ENCODE assay signal across 21 cellular contexts in the genomic region with DNA sequence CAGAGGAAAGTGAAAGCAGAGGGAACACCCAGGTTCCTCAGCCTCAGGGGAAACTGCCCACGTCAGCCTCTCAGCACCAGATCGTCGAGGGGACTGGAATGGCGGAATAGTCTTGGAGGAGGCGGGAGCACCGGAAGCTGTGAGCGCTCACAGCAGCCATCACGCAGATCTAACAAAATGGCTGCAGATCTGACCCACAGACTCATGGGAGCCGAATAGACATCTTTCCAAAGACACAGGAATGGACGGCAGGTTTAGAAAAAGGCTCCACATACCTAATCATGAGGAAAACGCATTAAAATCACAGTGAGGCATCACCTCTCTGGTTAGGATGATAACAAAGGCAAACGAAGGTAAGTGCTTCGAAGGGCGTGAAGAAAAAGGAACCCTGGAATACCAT. TPM values are rescaled to one million over a fixed set of nuclear protein-coding genes. Genes with fewer than 3 reads are reported as not detected.
DNase-seq lines count a peak whose midpoint lies in the region; ATAC-seq, FAIRE-seq and TF ChIP-seq lines count a peak whose summit lies in the region.
"Had no signal": no experiment of that assay in that cellular context is flagged by ENCODE, and none has a peak within 500 bp of the region (broad histone marks: within the 10 kb centered on the region; RNA-seq: fewer than 3 reads in every experiment).

No MANE protein-coding gene starts in this region.

- H3K9ac ChIP-seq in GM12878 (ENCODE audit: control insufficient read depth, insufficient read depth, low read length) (no peak overlapping the region), neural progenitor cell (no peak overlapping the region)

- H3K4me1 Mint-ChIP-seq in endothelial cell (ENCODE audit: unreplicated experiment) (no peaks in the 10 kb centered on the region), neural progenitor cell (no peaks in the 10 kb centered on the region)

- no peaks in the 10 kb centered on the region for H3K9me3 ChIP-seq in GM12878 (replicated peaks; ENCODE audit: control insufficient read depth, insufficient read depth, low read length)
- peaks cover 12% of the 10 kb centered on the region for H3K9me3 ChIP-seq in neural progenitor cell (ENCODE audit: low read depth)
- H3K9me3 ChIP-seq: body of pancreas, mucosa of descending colon, sigmoid colon had no signal

- H3K36me3 ChIP-seq in ACC112 (ENCODE audit: insufficient read depth, low read length) (no peaks in the 10 kb centered on the region), GM12878 (ENCODE audit: control insufficient read depth in 2 of 2, insufficient read depth in 2 of 2, low read length in 1 of 2) (no peaks in the 10 kb centered on the region), neural progenitor cell (no peaks in the 10 kb centered on the region)
- H3K36me3 ChIP-seq: sigmoid colon had no signal

- H3K4me3 Mint-ChIP-seq in endothelial cell (ENCODE audit: unreplicated experiment) (no peak overlapping the region), neural progenitor cell (no peak overlapping the region)
- H3K4me3 Mint-ChIP-seq: activated CD4-positive, alpha-beta memory T cell treated with anti-CD3 and anti-CD28 coated beads for 36 hours; activated naive CD8-positive, alpha-beta T cell had no signal

- no peaks in the 10 kb centered on the region for H3K79me2 ChIP-seq in ACC112 (ENCODE audit: control insufficient read depth, insufficient read depth, low read length, unreplicated experiment)
- no peaks in the 10 kb centered on the region for H3K79me2 ChIP-seq in GM12878 (ENCODE audit: control insufficient read depth, insufficient read depth, low read length)
- no peaks in the 10 kb centered on the region for H3K79me2 ChIP-seq in neural progenitor cell (ENCODE audit: low read depth)

- H3K27me3 ChIP-seq in ACC112 (ENCODE audit: insufficient read depth, low read length), result no peaks in the 10 kb centered on the region
- no peaks in the 10 kb centered on the region; a peak in 2 of 4 replicates for H3K27me3 ChIP-seq in GM12878 (replicated peaks in 1 of 2; ENCODE audit: control insufficient read depth in 2 of 2, insufficient read depth in 2 of 2, low read length in 1 of 2)
- no peaks in the 10 kb centered on the region for H3K27me3 ChIP-seq in neural progenitor cell
- H3K27me3 ChIP-seq: body of pancreas, foreskin keratinocyte, sigmoid colon had no signal

- H4K20me1 ChIP-seq in GM12878 (ENCODE audit: control insufficient read depth, insufficient read depth) (no peaks in the 10 kb centered on the region), neural progenitor cell (ENCODE audit: low read depth) (no peaks in the 10 kb centered on the region)

- WGBS in GM12878 (ENCODE audit: insufficient coverage, insufficient replicate concordance, low lambda C conversion rate, missing lambda C conversion rate), result 54% methylated on average over 14 of the region's 14 CpGs

- peak; percentile 26 for DNase-seq in DMS153 (lab: John Stamatoyannopoulos, UW)
- DNase-seq in NCI-H2227 (lab: John Stamatoyannopoulos, UW; ENCODE audit: unreplicated experiment), result peak; percentile 67
- DNase-seq in GM12878 (ENCODE audit: low read depth, low spot score), result no peak
- DNase-seq in endothelial cell (ENCODE audit: low spot score), result no peak
- no peak for DNase-seq in central memory CD4-positive, alpha-beta T cell
- DNase-seq in neural progenitor cell (ENCODE audit: low spot score), result no peak
- no peak for DNase-seq in Right ventricle myocardium superior
- DNase-seq: activated CD4-positive, alpha-beta memory T cell treated with anti-CD3 and anti-CD28 coated beads for 36 hours; activated T-cell treated with anti-CD3 and anti-CD28 coated beads, Interleukin-2, amount 50 U/mL, for 48 hours; body of pancreas; foreskin keratinocyte; H7; mucosa of descending colon; NCI-H1694 treated with DMSO at 0.1 percent for 48 hours; NCI-H524; sigmoid colon; stimulated activated CD4-positive, alpha-beta T cell treated with anti-CD3 and anti-CD28 coated beads, Interleukin-1b, Interleukin-23, amount 100 ng/mL, for 48 hours had no signal

- no peak for TF ChIP-seq RAD21 in GM12878 (IDR thresholded peaks at IDR 0.05; ENCODE audit: insufficient read depth, low read depth, low read length)

- SMC1A ChIA-PET in GM12878 (lab: Charles Lee; ENCODE audit: uncharacterized antibody, unreplicated experiment), result no interaction called here

- FAIRE-seq in GM12878 (lab: Jason Lieb, UNC), result no peak

- TF ChIP-seq POLR2A in GM12878 (IDR thresholded peaks at IDR 0.05; ENCODE audit: low read depth, low read length), result no peak

- POLR2A ChIA-PET in GM12878 (lab: Charles Lee), result no interaction called here

- no peaks in the 10 kb centered on the region for H3K36me3 Mint-ChIP-seq in endothelial cell (ENCODE audit: low read depth, unreplicated experiment)
- H3K36me3 Mint-ChIP-seq in neural progenitor cell, result no peaks in the 10 kb centered on the region
- H3K36me3 Mint-ChIP-seq: activated CD4-positive, alpha-beta memory T cell treated with anti-CD3 and anti-CD28 coated beads for 36 hours; activated naive CD8-positive, alpha-beta T cell had no signal

- RAD21 ChIA-PET in GM12878 (lab: Charles Lee; ENCODE audit: unreplicated experiment), result no interaction called here

- H3K27ac Mint-ChIP-seq in endothelial cell (ENCODE audit: unreplicated experiment) (no peak overlapping the region), neural progenitor cell (no peak overlapping the region)
- H3K27ac Mint-ChIP-seq: activated CD4-positive, alpha-beta memory T cell treated with anti-CD3 and anti-CD28 coated beads for 36 hours; activated naive CD8-positive, alpha-beta T cell had no signal

- no peak overlapping the region; the same call in 1 of the 2 replicates for H3K4me3 ChIP-seq in ACC112 (ENCODE audit: low read depth, low read length)
- H3K4me3 ChIP-seq in GM12878, result no peak overlapping the region
- H3K4me3 ChIP-seq in neural progenitor cell, result no peak overlapping the region
- H3K4me3 ChIP-seq: body of pancreas, mucosa of descending colon, sigmoid colon had no signal

- H2AFZ ChIP-seq in ACC112 (ENCODE audit: low read length, unreplicated experiment) (peak overlapping the region; percentile 60), GM12878 (ENCODE audit: control insufficient read depth, low read depth, low read length) (peak overlapping the region; percentile 21; the same call in 1 of the 2 replicates), neural progenitor cell (replicated peaks) (no peak overlapping the region)

- H3K27ac ChIP-seq in ACC112 (ENCODE audit: low read depth, low read length) (no peak overlapping the region), GM12878 (ENCODE audit: control insufficient read depth, insufficient read depth) (no peak overlapping the region), neural progenitor cell (no peak overlapping the region)
- H3K27ac ChIP-seq: body of pancreas, foreskin keratinocyte, HL-60, sigmoid colon had no signal

- CTCF ChIA-PET in GM12878 (lab: Yijun Ruan, JAX), result interaction anchor here (1.2 kb wide), 1 partner anchor 111 kb away, joined by 3 read pairs; no protein-coding TSS in a partner anchor

- no peaks in the 10 kb centered on the region for H3F3A ChIP-seq in neural progenitor cell (ENCODE audit: low read depth)

- TF ChIP-seq CTCF in GM12878 (IDR thresholded peaks at IDR 0.05 in 2 of 3, conservative IDR thresholded peaks at IDR 0.05 in 1 of 3; ENCODE audit: control insufficient read depth in 2 of 3, extremely low read depth in 1 of 3, insufficient read depth in 1 of 3, low read depth in 3 of 3, low read length in 3 of 3) (no peak), endothelial cell (IDR thresholded peaks at IDR 0.05; ENCODE audit: unreplicated experiment) (no peak), neural progenitor cell (IDR thresholded peaks at IDR 0.05) (no peak)

- in situ Hi-C loops in GM12878 (cut with MboI), result no loop called here

- peaks cover 21% of the 10 kb centered on the region for H3K9me3 Mint-ChIP-seq in endothelial cell (ENCODE audit: unreplicated experiment)
- peaks cover 4% of the 10 kb centered on the region for H3K9me3 Mint-ChIP-seq in neural progenitor cell
- H3K9me3 Mint-ChIP-seq: activated CD4-positive, alpha-beta memory T cell treated with anti-CD3 and anti-CD28 coated beads for 36 hours had no signal

- no TSS peak for BruUV-seq in GM12878 (replicated peaks; lab: Mats Ljungman, UMichigan)

- intact Hi-C loops in GM12878 (cut with micrococcal nuclease; ENCODE audit: unreplicated experiment), result no loop called here
- intact Hi-C loops in Right ventricle myocardium superior (cut with DNase I), result no loop called here

- H3K4me1 ChIP-seq in ACC112 (ENCODE audit: control insufficient read depth, insufficient read depth, low read length, unreplicated experiment) (no peaks in the 10 kb centered on the region), GM12878 (ENCODE audit: control insufficient read depth, insufficient read depth, low read length) (no peaks in the 10 kb centered on the region), neural progenitor cell (no peaks in the 10 kb centered on the region)
- H3K4me1 ChIP-seq: body of pancreas, foreskin keratinocyte, sigmoid colon had no signal

- H3K27me3 Mint-ChIP-seq in endothelial cell (ENCODE audit: unreplicated experiment), result no peaks in the 10 kb centered on the region
- H3K27me3 Mint-ChIP-seq in neural progenitor cell (ENCODE audit: insufficient read depth, low read depth), result peaks cover 2% of the 10 kb centered on the region

- TF ChIP-seq EP300 in GM12878 (IDR thresholded peaks at IDR 0.05; ENCODE audit: borderline replicate concordance in 1 of 2, control insufficient read depth in 1 of 2, low read depth in 2 of 2, low read length in 2 of 2), result no peak

- ATAC-seq in GM12878 (no peak), Right ventricle myocardium superior (ENCODE audit: poor library complexity) (no peak)
- ATAC-seq: body of pancreas, foreskin keratinocyte, mucosa of descending colon had no signal

- H3K4me2 ChIP-seq in GM12878 (ENCODE audit: control insufficient read depth, insufficient read depth) (no peak overlapping the region), neural progenitor cell (no peak overlapping the region)

RNA-seq across cellular contexts. Expression of gene LILRA2, which starts 11.8 kb away (rescaled TPM):
- 2.1 and 2.4 TPM in 2 replicates for total RNA-seq in GM12878 (2013; cell fraction: nucleolus; rRNA removed)
- total RNA-seq in GM12878 (2014; rRNA removed) (0.38 and 0.51 TPM in 2 replicates), GM12878 (2014; rRNA removed; fragmentation: Illumina TruSeq; extraction: Trizol) (0.40 and 0.60 TPM in 2 replicates), GM12878 (2021) (1.1 and 1.5 TPM in 2 replicates), endothelial cell (ENCODE audit: unreplicated experiment) (not detected), neural progenitor cell (ENCODE audit: low replicate concordance) (not detected in 2 replicates), Right ventricle myocardium superior (1.7 TPM)
- polyA plus RNA-seq in GM12878 (2011; ENCODE audit: low read depth), result 0.14 TPM
- polyA plus RNA-seq in GM12878 (2011; rRNA removed) (0.10 and 0.20 TPM in 2 replicates), GM12878 (2014; fragmentation: Illumina TruSeq; extraction: Trizol) (0.13 and 0.91 TPM in 2 replicates), GM12878 (2014; fragmentation: Nextera tagmentation; extraction: Ambion mirVana) (under 1 TPM; 0.16 to 0.24 TPM), GM12878 (2014; rRNA removed) (1.1 and 1.8 TPM in 2 replicates), GM12878 (2016; fragmentation: Nextera tagmentation; extraction: Ambion mirVana) (under 1 TPM; 0.43 TPM)
- 0.18 and 0.36 TPM in 2 replicates for polyA plus RNA-seq in GM12878 (2011; cell fraction: cytosol; rRNA removed)
- 0.12 and 0.22 TPM in 2 replicates for polyA plus RNA-seq in GM12878 (2011; cell fraction: nucleus; rRNA removed)
- 0.73 and 0.89 TPM in 2 replicates for polyA plus RNA-seq in GM12878 (2012)
- 0.36 TPM in 1 of 2 replicates, not detected in the other for polyA minus RNA-seq in GM12878 (2011; rRNA and poly(A)+ RNA removed)
- polyA minus RNA-seq in GM12878 (2011; cell fraction: cytosol; rRNA and poly(A)+ RNA removed), result not detected in 2 replicates
- polyA minus RNA-seq in GM12878 (2011; cell fraction: nucleus; rRNA and poly(A)+ RNA removed), result 0.24 TPM in 1 of 2 replicates, not detected in the other
- total RNA-seq: activated CD4-positive, alpha-beta memory T cell treated with anti-CD3 and anti-CD28 coated beads for 36 hours; foreskin keratinocyte; H7; osteoblast had no signal
- polyA plus RNA-seq: foreskin keratinocyte had no signal

RNA-seq across cellular contexts. Expression of gene LILRA1, which starts 31.6 kb away (rescaled TPM):
- 0.27 and 0.65 TPM in 2 replicates for total RNA-seq in GM12878 (2013; cell fraction: nucleolus; rRNA removed)
- total RNA-seq in GM12878 (2014; rRNA removed) (not detected in 2 replicates), GM12878 (2014; rRNA removed; fragmentation: Illumina TruSeq; extraction: Trizol) (not detected in 2 replicates), GM12878 (2021) (not detected in 2 replicates), endothelial cell (ENCODE audit: unreplicated experiment) (not detected), neural progenitor cell (ENCODE audit: low replicate concordance) (not detected in 2 replicates), Right ventricle myocardium superior (0.48 TPM)
- 0.10 TPM for polyA plus RNA-seq in GM12878 (2011; ENCODE audit: low read depth)
- polyA plus RNA-seq in GM12878 (2011; rRNA removed) (not detected in 2 replicates), GM12878 (2014; fragmentation: Illumina TruSeq; extraction: Trizol) (0.04 TPM in 1 of 2 replicates, not detected in the other), GM12878 (2014; fragmentation: Nextera tagmentation; extraction: Ambion mirVana) (not detected), GM12878 (2014; rRNA removed) (not detected in 2 replicates), GM12878 (2016; fragmentation: Nextera tagmentation; extraction: Ambion mirVana) (not detected)
- 0.03 TPM in 1 of 2 replicates, not detected in the other for polyA plus RNA-seq in GM12878 (2011; cell fraction: cytosol; rRNA removed)
- polyA plus RNA-seq in GM12878 (2011; cell fraction: nucleus; rRNA removed), result not detected in 2 replicates
- polyA plus RNA-seq in GM12878 (2012), result 0.16 and 0.21 TPM in 2 replicates
- polyA minus RNA-seq in GM12878 (2011; rRNA and poly(A)+ RNA removed), result not detected in 2 replicates
- polyA minus RNA-seq in GM12878 (2011; cell fraction: cytosol; rRNA and poly(A)+ RNA removed), result not detected in 2 replicates
- not detected in 2 replicates for polyA minus RNA-seq in GM12878 (2011; cell fraction: nucleus; rRNA and poly(A)+ RNA removed)
- total RNA-seq: activated CD4-positive, alpha-beta memory T cell treated with anti-CD3 and anti-CD28 coated beads for 36 hours; foreskin keratinocyte; H7; osteoblast had no signal
- polyA plus RNA-seq: foreskin keratinocyte had no signal

RNA-seq across cellular contexts. Expression of gene LAIR2, which starts 59.2 kb away (rescaled TPM):
- total RNA-seq in GM12878 (2013; cell fraction: nucleolus; rRNA removed), result not detected in 2 replicates
- total RNA-seq in GM12878 (2014; rRNA removed), result not detected in 2 replicates
- total RNA-seq in GM12878 (2014; rRNA removed; fragmentation: Illumina TruSeq; extraction: Trizol), result not detected in 2 replicates
- total RNA-seq in GM12878 (2021), result not detected in 2 replicates
- not detected for polyA plus RNA-seq in GM12878 (2011; ENCODE audit: low read depth)
- 0.26 TPM in 1 of 2 replicates, not detected in the other for polyA plus RNA-seq in GM12878 (2011; rRNA removed)
- 0.27 and 0.40 TPM in 2 replicates for polyA plus RNA-seq in GM12878 (2011; cell fraction: cytosol; rRNA removed)
- polyA plus RNA-seq in GM12878 (2011; cell fraction: nucleus; rRNA removed), result 0.54 TPM in 1 of 2 replicates, not detected in the other
- polyA plus RNA-seq in GM12878 (2012), result 0.18 TPM in 1 of 2 replicates, not detected in the other
- polyA plus RNA-seq in GM12878 (2014; fragmentation: Illumina TruSeq; extraction: Trizol), result not detected in 2 replicates
- polyA plus RNA-seq in GM12878 (2014; fragmentation: Nextera tagmentation; extraction: Ambion mirVana), result not detected
- not detected in 2 replicates for polyA plus RNA-seq in GM12878 (2014; rRNA removed)
- not detected for polyA plus RNA-seq in GM12878 (2016; fragmentation: Nextera tagmentation; extraction: Ambion mirVana)
- not detected in 2 replicates for polyA minus RNA-seq in GM12878 (2011; rRNA and poly(A)+ RNA removed)
- not detected in 2 replicates for polyA minus RNA-seq in GM12878 (2011; cell fraction: cytosol; rRNA and poly(A)+ RNA removed)
- not detected in 2 replicates for polyA minus RNA-seq in GM12878 (2011; cell fraction: nucleus; rRNA and poly(A)+ RNA removed)
- not detected for total RNA-seq in endothelial cell (ENCODE audit: unreplicated experiment)
- total RNA-seq in neural progenitor cell (ENCODE audit: low replicate concordance), result not detected in 2 replicates
- total RNA-seq in Right ventricle myocardium superior, result not detected
- total RNA-seq: activated CD4-positive, alpha-beta memory T cell treated with anti-CD3 and anti-CD28 coated beads for 36 hours; body of pancreas; foreskin keratinocyte; H7; mucosa of descending colon; osteoblast; sigmoid colon had no signal
- polyA plus RNA-seq: foreskin keratinocyte had no signal

Comparison
In these comparisons a context has a peak if more than half of its experiments do, and no peak if none do; other contexts are left out.
1. DNase-seq: peak in DMS153 (single experiment) and NCI-H2227 (single experiment); none in GM12878 (single experiment), endothelial cell (single experiment), central memory CD4-positive, alpha-beta T cell (single experiment), neural progenitor cell (single experiment) and Right ventricle myocardium superior (single experiment).